ENCODE assay signal across 16 cellular contexts in genomic region chr19:10004617-10005016, GRCh38. TPM values are rescaled to one million over a fixed set of nuclear protein-coding genes. Genes with fewer than 3 reads are reported as not detected.
"Had no signal": no experiment of that assay in that cellular context is flagged by ENCODE, and none has a peak within 500 bp of the region (broad histone marks: within the 10 kb centered on the region; RNA-seq: fewer than 3 reads in every experiment).

No MANE protein-coding gene starts in this region.

- DNase-seq: activated CD4-positive, CD25-positive, alpha-beta regulatory T cell; activated CD8-positive, alpha-beta memory T cell treated with anti-CD3 and anti-CD28 coated beads, Interleukin-2, amount 10 ng/mL, durations not matched to agents 7 days and 5 days; activated gamma-delta T cell treated with Interleukin-2 at 50 U/mL for 16 hours; activated naive CD8-positive, alpha-beta T cell treated with anti-CD3 and anti-CD28 coated beads, Interleukin-2, amount 10 ng/mL, durations not matched to agents 7 days and 5 days; activated T-cell treated with anti-CD3 and anti-CD28 coated beads, Interleukin-2, amount 50 U/mL, for 24 hours; aorta; colonic mucosa; effector CD4-positive, alpha-beta T cell; foreskin melanocyte; kidney; small intestine; trophoblast cell had no signal

- H3K9me3 ChIP-seq: colonic mucosa, heart left ventricle had no signal

- ATAC-seq: activated CD8-positive, alpha-beta memory T cell treated with anti-CD3 and anti-CD28 coated beads, Interleukin-2, amount 10 ng/mL, durations not matched to agents 7 days and 5 days; heart left ventricle had no signal

- H3K4me3 ChIP-seq: colonic mucosa, heart left ventricle had no signal

- H3K36me3 ChIP-seq: colonic mucosa had no signal

- H3K27ac ChIP-seq: colonic mucosa had no signal

RNA-seq across cellular contexts. Expression of gene COL5A3, which starts 5.7 kb away (rescaled TPM):
- total RNA-seq: T-helper 2 cell treated with Interferon-gamma antibody and Interleukin-4, amounts not matched to agents 100 ng/mL and 5 ng/mL, for 36 hours had no signal

RNA-seq across cellular contexts. Expression of gene RDH8, which starts 8.7 kb away (rescaled TPM):
- total RNA-seq: activated CD8-positive, alpha-beta memory T cell treated with anti-CD3 and anti-CD28 coated beads, Interleukin-2, amount 10 ng/mL, durations not matched to agents 7 days and 5 days; activated naive CD8-positive, alpha-beta T cell treated with anti-CD3 and anti-CD28 coated beads, Interleukin-2, amount 10 ng/mL, durations not matched to agents 7 days and 5 days; aorta; heart left ventricle; kidney; liver; mesenteric fat pad; T-helper 2 cell treated with Interferon-gamma antibody and Interleukin-4, amounts not matched to agents 100 ng/mL and 5 ng/mL, for 36 hours had no signal
